11 cellular contexts compared by ENCODE assay signal in the genomic region with DNA sequence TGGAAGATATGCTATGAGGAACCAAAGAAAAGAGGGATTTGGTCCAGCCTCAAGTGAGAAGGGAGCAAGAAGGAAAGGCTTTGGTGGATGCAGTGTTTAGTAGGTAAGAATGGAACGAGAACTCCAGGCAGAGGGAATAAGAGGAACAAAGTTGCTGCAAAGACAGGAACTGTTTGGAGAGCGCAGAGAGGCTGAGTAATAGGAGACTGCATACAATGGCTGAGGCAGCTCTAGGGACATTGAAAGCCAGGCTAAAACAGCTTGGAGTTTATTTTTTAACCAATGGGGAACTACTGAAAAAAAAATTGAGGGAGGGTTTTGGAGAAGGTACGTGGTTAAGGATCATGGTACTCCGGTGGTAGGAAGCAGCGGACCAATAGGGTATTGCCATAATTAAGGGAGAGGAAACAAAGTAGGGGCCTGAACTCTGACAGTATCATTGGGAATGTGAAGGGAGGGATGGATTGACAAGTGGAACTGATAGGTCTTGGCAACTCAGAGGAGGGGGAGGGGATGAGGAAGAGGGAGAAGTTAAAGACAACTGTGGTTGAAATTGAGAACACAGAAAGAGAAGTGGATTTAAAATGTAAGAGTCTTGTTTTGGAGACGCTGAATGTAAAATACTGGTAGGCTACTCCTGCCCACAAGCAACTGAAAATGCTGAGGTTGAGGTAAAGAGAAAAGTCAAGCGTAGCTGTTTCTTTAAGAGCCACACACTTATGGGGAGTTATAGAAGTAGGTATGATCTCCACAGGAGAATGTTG. TPM values are rescaled to one million over a fixed set of nuclear protein-coding genes. Genes with fewer than 3 reads are reported as not detected.
A peak's percentile ranks its signal among the peaks of the same experiment; 100 is the strongest.
DNase-seq lines count a peak whose midpoint lies in the region; ATAC-seq and TF ChIP-seq lines count a peak whose summit lies in the region.
"Had no signal": no experiment of that assay in that cellular context is flagged by ENCODE, and none has a peak within 500 bp of the region (broad histone marks: within the 10 kb centered on the region; RNA-seq: fewer than 3 reads in every experiment).

No MANE protein-coding gene starts in this region.

- no peaks in the 10 kb centered on the region for H3K36me3 ChIP-seq in lower lobe of right lung
- H3K36me3 ChIP-seq in esophagus muscularis mucosa: no peaks in the 10 kb centered on the region
- H3K36me3 ChIP-seq: ovary had no signal

- H3K4me1 Mint-ChIP-seq in chondrocyte (ENCODE audit: low read depth): peaks cover 3% of the 10 kb centered on the region

- peaks cover 68% of the 10 kb centered on the region for H3K27me3 Mint-ChIP-seq in chondrocyte (ENCODE audit: low read depth)

- H3K27ac ChIP-seq in lower lobe of right lung: no peak overlapping the region
- H3K27ac ChIP-seq in esophagus muscularis mucosa (replicated peaks in 1 of 4): peak overlapping the region in 2 of 4 donors; percentile 28 to 44
- H3K27ac ChIP-seq: ovary had no signal

- no peak overlapping the region for H3K4me3 Mint-ChIP-seq in chondrocyte (ENCODE audit: unreplicated experiment)
- H3K4me3 Mint-ChIP-seq: central memory CD8-positive, alpha-beta T cell had no signal

- TF ChIP-seq EP300 in esophagus muscularis mucosa (IDR thresholded peaks at IDR 0.05): no peak

- no peak for TF ChIP-seq POLR2A in esophagus muscularis mucosa (IDR thresholded peaks at IDR 0.05; ENCODE audit: low read depth)

- ATAC-seq in GM18868 (IDR thresholded peaks at IDR 0.05; ENCODE audit: unreplicated experiment) (peak; percentile 65), GM21786 (IDR thresholded peaks at IDR 0.05; ENCODE audit: unreplicated experiment) (peak; percentile 71), HG03565 (IDR thresholded peaks at IDR 0.05; ENCODE audit: unreplicated experiment) (peak; percentile 43), lower lobe of right lung (peak; percentile 57 to 62)

- no peaks in the 10 kb centered on the region for H3K9me3 Mint-ChIP-seq in chondrocyte (ENCODE audit: low read depth)
- H3K9me3 Mint-ChIP-seq: central memory CD8-positive, alpha-beta T cell had no signal

- DNase-seq in lower lobe of right lung (no peak), chondrocyte (ENCODE audit: low spot score) (no peak), esophagus muscularis mucosa (ENCODE audit: extremely low spot score) (no peak), NCI-H187 (lab: John Stamatoyannopoulos, UW) (no peak), HT-29 (ENCODE audit: low spot score) (no peak)
- DNase-seq: activated CD8-positive, alpha-beta memory T cell treated with anti-CD3 and anti-CD28 coated beads, Interleukin-2, amount 50 U/mL, for 48 hours; ovary had no signal

- H3K36me3 Mint-ChIP-seq in chondrocyte (ENCODE audit: low read depth): no peaks in the 10 kb centered on the region

- H3K9me3 ChIP-seq in lower lobe of right lung (no peaks in the 10 kb centered on the region), esophagus muscularis mucosa (peaks cover 0 to 3% (median 0%) of the 10 kb centered on the region in 4 donors)
- H3K9me3 ChIP-seq: ovary had no signal

- H3K27ac Mint-ChIP-seq in chondrocyte (ENCODE audit: unreplicated experiment): no peak overlapping the region

- H3K27me3 ChIP-seq in lower lobe of right lung (ENCODE audit: low read depth) (peaks cover 39% of the 10 kb centered on the region), esophagus muscularis mucosa (peaks cover 0 to 43% (median 15%) of the 10 kb centered on the region in 4 donors)
- H3K27me3 ChIP-seq: ovary had no signal

- 63% methylated on average over 7 of the region's 7 CpGs for WGBS in esophagus muscularis mucosa

- H3K4me3 ChIP-seq in lower lobe of right lung (no peak overlapping the region), esophagus muscularis mucosa (no peak overlapping the region)
- H3K4me3 ChIP-seq: ovary had no signal

- intact Hi-C loops in lower lobe of right lung (cut with DNase I) (no loop called here), esophagus muscularis mucosa (cut with DNase I) (no loop called here)

- peaks cover 6% of the 10 kb centered on the region for H3K4me1 ChIP-seq in lower lobe of right lung
- H3K4me1 ChIP-seq in esophagus muscularis mucosa: peaks cover 3 to 9% (median 8%) of the 10 kb centered on the region in 4 donors

- no peak for TF ChIP-seq CTCF in lower lobe of right lung (IDR thresholded peaks at IDR 0.05)
- no peak for TF ChIP-seq CTCF in chondrocyte (IDR thresholded peaks at IDR 0.05)
- TF ChIP-seq CTCF in esophagus muscularis mucosa (IDR thresholded peaks at IDR 0.05): no peak

RNA-seq across cellular contexts. Expression of a gene that starts 4.8 kb away (rescaled TPM):
- total RNA-seq in lower lobe of right lung (not detected), chondrocyte (not detected in 3 replicates), esophagus muscularis mucosa (not detected)
- not detected in 2 replicates for total RNA-seq in HT-29 (2014; rRNA removed; shearing (Covaris generic))
- total RNA-seq: ovary had no signal

RNA-seq across cellular contexts. Expression of a gene that starts 18.3 kb away (rescaled TPM):
- total RNA-seq in lower lobe of right lung (25.4 TPM), chondrocyte (19.6 to 23.1 TPM (median 22.5 TPM) in 3 replicates), esophagus muscularis mucosa (10 to 100 TPM; 18.3 to 29.4 (median 26.8) TPM)
- total RNA-seq in HT-29 (2014; rRNA removed; shearing (Covaris generic)): 28.1 and 35.5 TPM in 2 replicates
